ENCODE assay signal across 8 cellular contexts in the genomic region with DNA sequence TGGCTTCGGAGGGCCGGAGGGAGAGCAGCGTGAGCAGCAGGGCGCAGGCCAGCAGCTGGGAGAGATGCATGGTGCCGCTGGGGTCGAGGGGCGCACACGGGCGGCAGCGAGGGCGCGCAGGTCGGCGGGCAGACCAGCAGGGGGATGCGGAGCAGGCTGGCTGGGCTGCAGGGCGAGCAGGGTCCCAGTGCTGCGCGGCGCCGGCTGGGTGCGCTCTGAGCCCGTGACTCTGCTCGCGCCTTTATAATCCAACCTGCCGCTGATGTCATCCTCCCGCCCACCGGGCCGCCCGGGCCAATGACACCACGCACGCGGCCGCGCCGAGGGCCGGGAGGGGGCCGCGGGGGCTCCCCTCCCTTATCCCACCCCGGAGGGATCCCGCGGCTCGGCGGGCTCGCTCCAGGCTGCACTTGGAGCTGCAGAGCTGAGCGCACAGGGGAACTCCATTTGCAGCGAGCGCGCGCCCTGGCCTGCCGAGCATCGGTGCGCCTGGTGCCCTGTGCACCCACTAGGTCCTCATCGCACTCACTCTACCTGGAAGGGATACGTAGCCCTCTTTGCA. TPM values are rescaled to one million over a fixed set of nuclear protein-coding genes. Genes with fewer than 3 reads are reported as not detected.
DNase-seq lines count a peak whose midpoint lies in the region; ATAC-seq and TF ChIP-seq lines count a peak whose summit lies in the region.

A gene with protein sequence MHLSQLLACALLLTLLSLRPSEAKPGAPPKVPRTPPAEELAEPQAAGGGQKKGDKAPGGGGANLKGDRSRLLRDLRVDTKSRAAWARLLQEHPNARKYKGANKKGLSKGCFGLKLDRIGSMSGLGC (minus strand): TSS at position 217 of the 562 bp plus-strand sequence. CDS start 147 bp downstream, at position 70.

- 0 out of 2 replicates have a peak within 1 kb of the TSS, but pooled peaks have one; percentile 52 for H2AFZ ChIP-seq in Karpas-422 (ENCODE audit: low read length)

- H3K27me3 ChIP-seq in Karpas-422 (ENCODE audit: low read length): no peaks in the 10 kb centered on the region
- peaks cover 60% of the 10 kb centered on the region for H3K27me3 ChIP-seq in RWPE2 (ENCODE audit: insufficient read depth, poor library complexity, severe bottlenecking)

- DNase-seq in ACHN (peak; percentile 71), Karpas-422 (peak; percentile 93), RWPE2 (ENCODE audit: low spot score) (peak; percentile 61), left ventricle myocardium superior (peak; percentile 85), retina (peak; percentile 93)
- peak; percentile 65 for DNase-seq in activated naive CD8-positive, alpha-beta T cell treated with anti-CD3 and anti-CD28 coated beads, Interleukin-2, amount 50 U/mL, for 16 hours (ENCODE audit: low read depth, low spot score)

- intact Hi-C loops in left ventricle myocardium superior (cut with micrococcal nuclease): loop anchor here (10.0 kb wide), 2 partner anchors 219 to 399 kb away; no protein-coding TSS in a partner anchor

- no peaks in the 10 kb centered on the region for H3K79me2 ChIP-seq in Karpas-422 (ENCODE audit: low read length)

- H3K9ac ChIP-seq in Karpas-422 (ENCODE audit: low read length): peak within 1 kb of the TSS; percentile 35; the same call in 1 of the 2 replicates

- TF ChIP-seq CTCF in RWPE2 (IDR thresholded peaks at IDR 0.05; ENCODE audit: poor library complexity, severe bottlenecking): no peak

- in situ Hi-C loops in ACHN (cut with HindIII; ENCODE audit: low pct_ligation_motif_present, low pct_unique_long_range_greater_than_20kb, low sequenced_read_pairs): no loop called here

- no peaks in the 10 kb centered on the region for H4K20me1 ChIP-seq in Karpas-422 (ENCODE audit: insufficient read depth, low read depth, low read length)

- ATAC-seq in GM19043 (IDR thresholded peaks at IDR 0.05; ENCODE audit: low read depth, unreplicated experiment) (peak; percentile 62), RWPE2 (ENCODE audit: low read depth) (peak; percentile 68), left ventricle myocardium superior (peak; percentile 69), GM21723 (IDR thresholded peaks at IDR 0.05; ENCODE audit: unreplicated experiment) (no peak)

- peak within 1 kb of the TSS; percentile 75 for H3K4me2 ChIP-seq in Karpas-422 (ENCODE audit: low read depth, low read length, poor library complexity, severe bottlenecking)

- H3K4me3 ChIP-seq in Karpas-422 (ENCODE audit: low read length): peak within 1 kb of the TSS; percentile 60
- H3K4me3 ChIP-seq in RWPE2 (ENCODE audit: severe bottlenecking): peak within 1 kb of the TSS; percentile 17

- H3K9me3 ChIP-seq in Karpas-422 (ENCODE audit: low read length) (no peaks in the 10 kb centered on the region), RWPE2 (ENCODE audit: severe bottlenecking) (no peaks in the 10 kb centered on the region)

- H3K4me1 ChIP-seq in Karpas-422 (ENCODE audit: low read length): peaks cover 38% of the 10 kb centered on the region
- no peaks in the 10 kb centered on the region for H3K4me1 ChIP-seq in RWPE2 (ENCODE audit: insufficient read depth, poor library complexity, severe bottlenecking)

- H3K36me3 ChIP-seq in Karpas-422 (ENCODE audit: insufficient read depth, low read length) (no peaks in the 10 kb centered on the region), RWPE2 (ENCODE audit: low read depth) (no peaks in the 10 kb centered on the region)

- H3K27ac ChIP-seq in Karpas-422 (ENCODE audit: low read length) (no peak within 1 kb of the TSS), RWPE2 (ENCODE audit: poor library complexity, severe bottlenecking) (no peak within 1 kb of the TSS)

- no peaks in the 10 kb centered on the region for H3K9me2 ChIP-seq in Karpas-422 (replicated peaks; ENCODE audit: insufficient read depth, low read length)

RNA-seq across cellular contexts. Expression of the gene that starts here (rescaled TPM):
- not detected in 2 replicates for total RNA-seq in Karpas-422 (2014; rRNA removed; shearing (Covaris generic); ENCODE audit: low replicate concordance)
- total RNA-seq in left ventricle myocardium superior: 7.2 TPM

Comparison
In these comparisons a context has a peak if more than half of its experiments do, and no peak if none do; other contexts are left out.
1. Peak in DNase-seq, H3K4me3 ChIP-seq, H3K9ac ChIP-seq and H3K4me2 ChIP-seq in Karpas-422; RNA of the gene not detected or under 1 TPM.